23 cellular contexts compared by ENCODE assay signal in genomic region chr12:19819231-19819630, GRCh38.
A peak's percentile ranks its signal among the peaks of the same experiment; 100 is the strongest.
DNase-seq lines count a peak whose midpoint lies in the region; ATAC-seq and TF ChIP-seq lines count a peak whose summit lies in the region.
"Had no signal": no experiment of that assay in that cellular context is flagged by ENCODE, and none has a peak within 500 bp of the region (broad histone marks: within the 10 kb centered on the region; RNA-seq: fewer than 3 reads in every experiment).

No MANE protein-coding gene starts in this region.

- intact Hi-C loops in heart right ventricle (cut with DNase I) = no loop called here
- intact Hi-C loops in ovary (cut with DNase I) = no loop called here
- intact Hi-C loops in uterus (cut with DNase I; ENCODE audit: low total_unique reads) = no loop called here

- TF ChIP-seq CTCF in coronary artery (IDR thresholded peaks at IDR 0.05) (no peak), heart right ventricle (IDR thresholded peaks at IDR 0.05) (no peak), ovary (IDR thresholded peaks at IDR 0.05) (no peak), uterus (IDR thresholded peaks at IDR 0.05) (no peak)

- WGBS in heart right ventricle, 2 donors = 36 to 47% methylated on average over 4 of the region's 4 CpGs
- WGBS in ovary, 3 donors = 19 to 30% (median 24%) methylated on average over 4 of the region's 4 CpGs

- no peaks in the 10 kb centered on the region for H3K36me3 ChIP-seq in heart right ventricle
- H3K36me3 ChIP-seq in ovary = no peaks in the 10 kb centered on the region
- H3K36me3 ChIP-seq in uterus = no peaks in the 10 kb centered on the region
- H3K36me3 ChIP-seq: BLaER1 treated with 17β-estradiol and CSF1 and Interleukin-3, amounts not matched to agents 10 nM and 100 nM; HAP-1 had no signal

- peak overlapping the region; percentile 20 to 23 for H3K27ac ChIP-seq in coronary artery
- peak overlapping the region in 4 of 10 donors; percentile 14 to 50 (median 29) for H3K27ac ChIP-seq in heart right ventricle
- H3K27ac ChIP-seq in ovary = peak overlapping the region in 1 of 2 donors; percentile 3
- peak overlapping the region in 1 of 2 donors; percentile 37 for H3K27ac ChIP-seq in uterus
- H3K27ac ChIP-seq: BLaER1 treated with 17β-estradiol and CSF1 and Interleukin-3, amounts not matched to agents 10 nM and 100 nM; GM23248 had no signal

- H3K9me3 ChIP-seq in heart right ventricle (peaks cover 0 to 11% (median 0%) of the 10 kb centered on the region in 11 donors), ovary (no peaks in the 10 kb centered on the region), uterus (no peaks in the 10 kb centered on the region)
- H3K9me3 ChIP-seq: HAP-1 had no signal

- TF ChIP-seq POLR2A in ovary (IDR thresholded peaks at IDR 0.05) = no peak
- no peak for TF ChIP-seq POLR2A in uterus (IDR thresholded peaks at IDR 0.05)

- H3K4me1 ChIP-seq in heart right ventricle (peaks cover 0 to 11% (median 0%) of the 10 kb centered on the region in 9 donors), ovary (ENCODE audit: insufficient read depth) (no peaks in the 10 kb centered on the region), uterus (peaks cover 0 to 3% of the 10 kb centered on the region in 2 donors)
- H3K4me1 ChIP-seq: HAP-1 had no signal

- DNase-seq in coronary artery (ENCODE audit: low spot score) (peak; percentile 79), heart right ventricle (peak; percentile 29 to 42), ovary (peak in 4 of 5 donors; percentile 36 to 62 (median 55)), uterus (peak; percentile 35 to 62), NCI-H2196 treated with DMSO at 0.1 percent for 48 hours (lab: John Stamatoyannopoulos, UW; ENCODE audit: unreplicated experiment) (no peak)
- no peak for DNase-seq in activated CD8-positive, alpha-beta memory T cell treated with anti-CD3 and anti-CD28 coated beads for 24 hours
- DNase-seq: Calu3; CD8-positive, alpha-beta T cell; GF-D8; GM23248; MM.1S; NCI-H1092; NCI-H146; NCI-H2029 treated with DMSO at 0.1 percent for 48 hours; NCI-H2171 treated with DMSO at 0.1 percent for 48 hours; NCI-H510A; NCI-H748 treated with DMSO at 0.1 percent for 48 hours; NK-92 treated with Interleukin-12 subunit alpha and Interleukin-12 subunit beta, amount 100 ng/mL, for 24 hours; OCI-M1; SHP77 treated with DMSO at 0.1 percent for 48 hours had no signal

- H3K27me3 ChIP-seq in heart right ventricle = no peaks in the 10 kb centered on the region
- no peaks in the 10 kb centered on the region for H3K27me3 ChIP-seq in ovary
- no peaks in the 10 kb centered on the region for H3K27me3 ChIP-seq in uterus
- H3K27me3 ChIP-seq: BLaER1 treated with 17β-estradiol and CSF1 and Interleukin-3, amounts not matched to agents 10 nM and 100 nM had no signal

- no peak for TF ChIP-seq EP300 in ovary (IDR thresholded peaks at IDR 0.05)

- H3K4me3 ChIP-seq in coronary artery (no peak overlapping the region), heart right ventricle (no peak overlapping the region), ovary (no peak overlapping the region), uterus (no peak overlapping the region)
- H3K4me3 ChIP-seq: BLaER1 treated with 17β-estradiol and CSF1 and Interleukin-3, amounts not matched to agents 10 nM and 100 nM; GM23248; HAP-1 had no signal

- ATAC-seq in heart right ventricle = peak; percentile 50 to 98 (median 80)
- no peak for ATAC-seq in HG03521 (IDR thresholded peaks at IDR 0.05; ENCODE audit: unreplicated experiment)
- ATAC-seq: CD8-positive, alpha-beta T cell had no signal

Comparison
In these comparisons a context has a peak if more than half of its experiments do, and no peak if none do; other contexts are left out.
1. DNase-seq: peak in coronary artery (single experiment), heart right ventricle (2 of 2), ovary (4 of 5) and uterus (2 of 2); none in NCI-H2196 treated with DMSO at 0.1 percent for 48 hours (single experiment) and activated CD8-positive, alpha-beta memory T cell treated with anti-CD3 and anti-CD28 coated beads for 24 hours (single experiment).